ENCODE assay signal across 8 cellular contexts in genomic region chr16:67164599-67165061, GRCh38. TPM values are rescaled to one million over a fixed set of nuclear protein-coding genes. Genes with fewer than 3 reads are reported as not detected.
DNase-seq lines count a peak whose midpoint lies in the region; ATAC-seq and TF ChIP-seq lines count a peak whose summit lies in the region.

A gene with protein sequence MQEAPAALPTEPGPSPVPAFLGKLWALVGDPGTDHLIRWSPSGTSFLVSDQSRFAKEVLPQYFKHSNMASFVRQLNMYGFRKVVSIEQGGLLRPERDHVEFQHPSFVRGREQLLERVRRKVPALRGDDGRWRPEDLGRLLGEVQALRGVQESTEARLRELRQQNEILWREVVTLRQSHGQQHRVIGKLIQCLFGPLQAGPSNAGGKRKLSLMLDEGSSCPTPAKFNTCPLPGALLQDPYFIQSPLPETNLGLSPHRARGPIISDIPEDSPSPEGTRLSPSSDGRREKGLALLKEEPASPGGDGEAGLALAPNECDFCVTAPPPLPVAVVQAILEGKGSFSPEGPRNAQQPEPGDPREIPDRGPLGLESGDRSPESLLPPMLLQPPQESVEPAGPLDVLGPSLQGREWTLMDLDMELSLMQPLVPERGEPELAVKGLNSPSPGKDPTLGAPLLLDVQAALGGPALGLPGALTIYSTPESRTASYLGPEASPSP (plus strand): TSS chr16:67164745. CDS start chr16:67164812, 67 bp downstream.

- peak within 1 kb of the TSS; percentile 73 for H3K9ac ChIP-seq in mesenchymal stem cell (ENCODE audit: low read length)

- peak within 1 kb of the TSS; percentile 43 for H4K91ac ChIP-seq in mesenchymal stem cell (ENCODE audit: low read length)

- no peak within 1 kb of the TSS for H2AFZ ChIP-seq in mesenchymal stem cell (ENCODE audit: low read depth, low read length)

- no peaks in the 10 kb centered on the region for H3K9me3 Mint-ChIP-seq in dendritic cell treated with granulocyte-macrophage colony-stimulating factor and Interleukin-4, amounts not matched to agents 40 ng/mL and 50 ng/mL, for 4 days

- H2BK12ac ChIP-seq in mesenchymal stem cell (ENCODE audit: low read length in 2 of 2), result peak within 1 kb of the TSS; percentile 12 to 59

- H2AK5ac ChIP-seq in mesenchymal stem cell (ENCODE audit: low read length, severe bottlenecking), result no peak within 1 kb of the TSS

- peak within 1 kb of the TSS; percentile 96 for H3K4me2 ChIP-seq in mesenchymal stem cell (ENCODE audit: low read length, poor library complexity, severe bottlenecking)

- TF ChIP-seq EP300 in tibial nerve (IDR thresholded peaks at IDR 0.05), result peak in 1 of 2 donors; percentile 33

- H3K4ac ChIP-seq in mesenchymal stem cell (ENCODE audit: low read depth in 1 of 2, low read length in 2 of 2), result no peak within 1 kb of the TSS

- no peak within 1 kb of the TSS for H3K4me3 ChIP-seq in NB4 (ENCODE audit: low read depth, low read length)
- H3K4me3 ChIP-seq in mesenchymal stem cell (ENCODE audit: insufficient read depth in 1 of 2, low read depth in 1 of 2, low read length in 2 of 2), result peak within 1 kb of the TSS; percentile 49 to 73
- peak within 1 kb of the TSS; percentile 24 to 49 (median 27) for H3K4me3 ChIP-seq in tibial nerve

- H3K18ac ChIP-seq in mesenchymal stem cell (ENCODE audit: low read depth in 1 of 2, low read length in 2 of 2), result peak within 1 kb of the TSS; percentile 54 to 87

- peak within 1 kb of the TSS; percentile 80 for H3K27ac Mint-ChIP-seq in dendritic cell treated with granulocyte-macrophage colony-stimulating factor and Interleukin-4, amounts not matched to agents 40 ng/mL and 50 ng/mL, for 4 days

- peak within 1 kb of the TSS; percentile 93 for H2BK15ac ChIP-seq in mesenchymal stem cell (ENCODE audit: low read depth, poor library complexity, severe bottlenecking)

- H3K4me1 Mint-ChIP-seq in dendritic cell treated with granulocyte-macrophage colony-stimulating factor and Interleukin-4, amounts not matched to agents 40 ng/mL and 50 ng/mL, for 4 days (ENCODE audit: low read depth), result peaks cover 83% of the 10 kb centered on the region

- no peak within 1 kb of the TSS for H3K14ac ChIP-seq in mesenchymal stem cell (ENCODE audit: low read length in 2 of 2)

- TF ChIP-seq POLR2A in NB4 (IDR thresholded peaks at IDR 0.05; ENCODE audit: extremely low read depth, insufficient read length) (no peak), tibial nerve (IDR thresholded peaks at IDR 0.05) (peak in 1 of 2 donors; percentile 57)

- no peak within 1 kb of the TSS for H2BK5ac ChIP-seq in mesenchymal stem cell (ENCODE audit: low read depth, low read length, poor library complexity, severe bottlenecking)

- H3K9me3 ChIP-seq in mesenchymal stem cell (ENCODE audit: control insufficient read depth, low read length) (no peaks in the 10 kb centered on the region), tibial nerve (no peaks in the 10 kb centered on the region)

- ATAC-seq in HG03520 (IDR thresholded peaks at IDR 0.05; ENCODE audit: unreplicated experiment), result no peak

- in situ Hi-C loops in Caki2 (cut with HindIII; ENCODE audit: low pct_unique_long_range_greater_than_20kb, low sequenced_read_pairs), result no loop called here

- peaks cover 43% of the 10 kb centered on the region for H3K36me3 Mint-ChIP-seq in dendritic cell treated with granulocyte-macrophage colony-stimulating factor and Interleukin-4, amounts not matched to agents 40 ng/mL and 50 ng/mL, for 4 days (ENCODE audit: low read depth)

- peak within 1 kb of the TSS in 1 of 2 experiments; percentile 47 for H3K23ac ChIP-seq in mesenchymal stem cell (ENCODE audit: low read length in 2 of 2)

- under 1% methylated on average over 25 of the region's 41 CpGs for WGBS in mesenchymal stem cell
- WGBS in tibial nerve, 2 donors, result 0 to 1% methylated on average over 4 to 21 of the region's 41 CpGs

- H3K36me3 ChIP-seq in mesenchymal stem cell (ENCODE audit: control insufficient read depth in 1 of 2, insufficient read depth in 2 of 2, low read depth in 1 of 2, low read length in 2 of 2) (peaks cover 0 to 7% of the 10 kb centered on the region in 2 experiments), tibial nerve (no peaks in the 10 kb centered on the region)

- no peak within 1 kb of the TSS for H2BK120ac ChIP-seq in mesenchymal stem cell (ENCODE audit: low read depth, low read length)

- no peak for TF ChIP-seq CTCF in NB4 (IDR thresholded peaks at IDR 0.05; ENCODE audit: low read depth, low read length)
- TF ChIP-seq CTCF in tibial nerve (IDR thresholded peaks at IDR 0.05), result no peak

- H3K4me3 Mint-ChIP-seq in dendritic cell treated with granulocyte-macrophage colony-stimulating factor and Interleukin-4, amounts not matched to agents 40 ng/mL and 50 ng/mL, for 4 days, result peak within 1 kb of the TSS; percentile 72

- peaks cover 79% of the 10 kb centered on the region for H3K27me3 Mint-ChIP-seq in dendritic cell treated with granulocyte-macrophage colony-stimulating factor and Interleukin-4, amounts not matched to agents 40 ng/mL and 50 ng/mL, for 4 days

- H3K27ac ChIP-seq in mesenchymal stem cell (ENCODE audit: low read length, poor library complexity, severe bottlenecking), result no peak within 1 kb of the TSS
- H3K27ac ChIP-seq in tibial nerve, result peak within 1 kb of the TSS; percentile 58 to 78 (median 66)

- peak within 1 kb of the TSS; percentile 19 for H4K8ac ChIP-seq in mesenchymal stem cell (ENCODE audit: low read length)

- H3K4me1 ChIP-seq in mesenchymal stem cell (ENCODE audit: control insufficient read depth, insufficient read depth, low read depth, low read length), result peaks cover 55% of the 10 kb centered on the region
- peaks cover 0 to 76% (median 42%) of the 10 kb centered on the region in 4 donors for H3K4me1 ChIP-seq in tibial nerve

- H3K27me3 ChIP-seq in mesenchymal stem cell (ENCODE audit: control insufficient read depth in 1 of 2, insufficient read depth in 1 of 2, low read length in 2 of 2), result peaks cover 21 to 68% of the 10 kb centered on the region in 2 experiments
- H3K27me3 ChIP-seq in tibial nerve, result peaks cover 0 to 68% of the 10 kb centered on the region in 2 donors

- intact Hi-C loops in dendritic cell treated with granulocyte-macrophage colony-stimulating factor and Interleukin-4, amounts not matched to agents 40 ng/mL and 50 ng/mL, for 4 days (cut with micrococcal nuclease), result no loop called here

- DNase-seq in Caki2 (ENCODE audit: low read depth) (peak; percentile 47), NB4 (ENCODE audit: low read depth) (peak; percentile 52), mesenchymal stem cell (no peak), tibial nerve (ENCODE audit: low spot score in 2 of 2) (peak in 1 of 2 donors; percentile 31), DMS114 treated with DMSO at 0.1 percent for 48 hours (lab: John Stamatoyannopoulos, UW; ENCODE audit: unreplicated experiment) (no peak)
- DNase-seq in stimulated activated CD4-positive, alpha-beta T cell treated with anti-CD3 and anti-CD28 coated beads, Interleukin-12 subunit alpha, Interleukin-12 subunit beta, amount 100 ng/mL, for 4 hours, result no peak

- H3K79me1 ChIP-seq in mesenchymal stem cell (replicated peaks; ENCODE audit: low read length, poor library complexity, severe bottlenecking), result peaks cover 7% of the 10 kb centered on the region

RNA-seq across cellular contexts. Expression of the gene that starts here (rescaled TPM):
- 16.5 and 25.6 TPM in 2 replicates for total RNA-seq in Caki2 (2014; rRNA removed; shearing (Covaris generic); ENCODE audit: low replicate concordance)
- polyA plus RNA-seq in mesenchymal stem cell (2013, experiment 1 of 2), result 4.1 TPM
- polyA plus RNA-seq in mesenchymal stem cell (2013, experiment 2 of 2), result 3.3 TPM
- 100 to 1,000 TPM; 103 to 167 (median 153) TPM for total RNA-seq in tibial nerve

Comparison
In these comparisons a context has a peak if more than half of its experiments do, and no peak if none do; other contexts are left out.
1. DNase-seq: peak in Caki2 (single experiment) and NB4 (single experiment); none in mesenchymal stem cell (single experiment), stimulated activated CD4-positive, alpha-beta T cell treated with anti-CD3 and anti-CD28 coated beads, Interleukin-12 subunit alpha, Interleukin-12 subunit beta, amount 100 ng/mL, for 4 hours (single experiment) and DMS114 treated with DMSO at 0.1 percent for 48 hours (single experiment).